15 cellular contexts compared by ENCODE assay signal in the genomic region with DNA sequence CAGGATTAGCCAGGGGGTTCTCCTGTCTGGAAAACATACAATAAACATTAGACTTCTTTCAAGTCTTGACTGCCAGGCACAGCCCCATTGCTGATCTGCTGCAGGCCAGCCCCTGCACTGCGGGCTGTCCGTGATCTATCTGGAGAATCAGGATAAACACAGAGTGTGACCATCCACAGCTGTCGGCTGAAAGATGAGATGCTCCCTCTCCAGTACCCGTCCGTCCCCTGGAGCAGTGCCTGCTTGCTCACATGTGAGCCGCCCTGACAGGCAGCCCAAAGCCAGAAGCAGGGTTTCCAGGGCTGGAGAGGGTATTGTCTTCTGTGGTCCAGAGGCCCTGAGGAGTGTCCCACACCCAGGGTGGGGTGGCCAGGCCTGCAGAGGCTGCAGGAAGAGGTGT. TPM values are rescaled to one million over a fixed set of nuclear protein-coding genes. Genes with fewer than 3 reads are reported as not detected.
A peak's percentile ranks its signal among the peaks of the same experiment; 100 is the strongest.
DNase-seq lines count a peak whose midpoint lies in the region; ATAC-seq, FAIRE-seq and TF ChIP-seq lines count a peak whose summit lies in the region.
"Had no signal": no experiment of that assay in that cellular context is flagged by ENCODE, and none has a peak within 500 bp of the region (broad histone marks: within the 10 kb centered on the region; RNA-seq: fewer than 3 reads in every experiment).

No MANE protein-coding gene starts in this region.

- DNase-seq in NCI-H2196 (lab: John Stamatoyannopoulos, UW; ENCODE audit: unreplicated experiment), result peak; percentile 29
- DNase-seq in NCI-H2196 treated with DMSO at 0.1 percent for 48 hours (lab: John Stamatoyannopoulos, UW; ENCODE audit: unreplicated experiment), result no peak
- peak; percentile 7 for DNase-seq in NCI-H69 (lab: John Stamatoyannopoulos, UW)
- no peak for DNase-seq in H1 (ENCODE audit: low read depth in 1 of 2, low spot score in 2 of 2)
- peak; percentile 79 to 93 for DNase-seq in psoas muscle
- no peak for DNase-seq in NCI-H1105 treated with DMSO at 0.1 percent for 48 hours (lab: John Stamatoyannopoulos, UW)
- DNase-seq in nucleus accumbens (lab: John Stamatoyannopoulos, UW), result no peak
- no peak for DNase-seq in GM12891 (ENCODE audit: insufficient read length, low spot score)
- DNase-seq: brain microvascular endothelial cell, Karpas-422 had no signal

- TF ChIP-seq EP300 in H1 (IDR thresholded peaks at IDR 0.05; ENCODE audit: borderline replicate concordance in 1 of 2, low read depth in 2 of 2, low read length in 2 of 2), result no peak

- H3K23ac ChIP-seq in H1 (ENCODE audit: insufficient read length), result no peak overlapping the region

- no peak overlapping the region for H2AFZ ChIP-seq in H1 (ENCODE audit: low read length)

- no peak overlapping the region for H2BK15ac ChIP-seq in H1 (ENCODE audit: low read length)

- CTCF ChIA-PET in H1 (lab: Charles Lee; ENCODE audit: partially characterized antibody), result no interaction called here

- H4K8ac ChIP-seq in H1 (ENCODE audit: extremely low read depth, insufficient read depth, low read length), result no peak overlapping the region

- H3K4me3 ChIP-seq in H1 (ENCODE audit: extremely low read depth in 1 of 4, insufficient read depth in 2 of 4, low read depth in 3 of 4, low read length in 4 of 4), result no peak overlapping the region
- H3K4me3 ChIP-seq in psoas muscle, result no peak overlapping the region
- H3K4me3 ChIP-seq: skin epidermis, tibial nerve had no signal

- no peak overlapping the region for H2BK12ac ChIP-seq in H1 (ENCODE audit: low read depth, low read length)

- H3K4me1 ChIP-seq in H1 (replicated peaks in 1 of 4; ENCODE audit: control insufficient read depth in 3 of 4, insufficient read depth in 4 of 4, low read length in 3 of 4), result peaks cover 5 to 11% (median 5%) of the 10 kb centered on the region in 4 experiments
- peaks cover 49% of the 10 kb centered on the region for H3K4me1 ChIP-seq in psoas muscle

- TF ChIP-seq POLR2A in H1 (IDR thresholded peaks at IDR 0.05; ENCODE audit: control extremely low read depth in 1 of 2, low read depth in 2 of 2, low read length in 2 of 2) (no peak), GM12891 (IDR thresholded peaks at IDR 0.05; ENCODE audit: low read depth, low read length) (no peak)

- H3K9ac ChIP-seq in H1 (replicated peaks in 1 of 4; ENCODE audit: extremely low read depth in 1 of 4, low read depth in 3 of 4, low read length in 3 of 4), result no peak overlapping the region

- H3K18ac ChIP-seq in H1 (ENCODE audit: extremely low read depth, low read length), result no peak overlapping the region

- intact Hi-C loops in psoas muscle (cut with DNase I), result no loop called here

- H4K91ac ChIP-seq in H1 (replicated peaks; ENCODE audit: insufficient read length, low read length), result peak overlapping the region; percentile 55

- no peak overlapping the region for H2BK20ac ChIP-seq in H1 (ENCODE audit: low read length)

- POLR2A ChIA-PET in H1 (lab: Charles Lee; ENCODE audit: partially characterized antibody), result no interaction called here

- H2AK5ac ChIP-seq in H1 (ENCODE audit: low read depth, low read length), result no peak overlapping the region

- H3K4ac ChIP-seq in H1 (replicated peaks; ENCODE audit: insufficient read length, low read depth, low read length), result no peak overlapping the region

- no peak overlapping the region for H2BK5ac ChIP-seq in H1 (ENCODE audit: low read depth, low read length)

- 82% methylated on average over 6 of the region's 6 CpGs; no CpG with 5 or more reads in 1 of the 2 experiments for WGBS in H1 (ENCODE audit: extremely low coverage in 1 of 2, insufficient coverage in 1 of 2, insufficient read length in 1 of 2, insufficient replicate concordance in 2 of 2, low coverage in 1 of 2, low lambda C conversion rate in 2 of 2, missing lambda C conversion rate in 1 of 2), 2 experiments
- 30 to 51% (median 39%) methylated on average over 6 of the region's 6 CpGs for WGBS in psoas muscle, 3 donors

- H3K23me2 ChIP-seq in H1 (ENCODE audit: low read depth, low read length), result no peaks in the 10 kb centered on the region

- no peaks in the 10 kb centered on the region for H3K79me1 ChIP-seq in H1 (ENCODE audit: low read depth, low read length)

- no peaks in the 10 kb centered on the region for H3K9me3 ChIP-seq in H1 (ENCODE audit: insufficient read depth in 2 of 2, low read depth in 1 of 2, low read length in 1 of 2)
- H3K9me3 ChIP-seq in psoas muscle, result no peaks in the 10 kb centered on the region
- H3K9me3 ChIP-seq: tibial nerve had no signal

- no peak overlapping the region for H3K56ac ChIP-seq in H1 (replicated peaks; ENCODE audit: insufficient read length, low read depth, low read length)

- H2BK120ac ChIP-seq in H1 (replicated peaks; ENCODE audit: low read depth, low read length), result no peak overlapping the region

- no peak for TF ChIP-seq CTCF in H1 (IDR thresholded peaks at IDR 0.05; ENCODE audit: control extremely low read depth in 1 of 3, insufficient read depth in 1 of 3, low read depth in 1 of 3, low read length in 3 of 3)
- TF ChIP-seq CTCF in psoas muscle (IDR thresholded peaks at IDR 0.05), result no peak

- H3K79me2 ChIP-seq in H1 (ENCODE audit: control insufficient read depth in 1 of 2, insufficient read depth in 2 of 2, low read length in 2 of 2), result no peaks in the 10 kb centered on the region

- peak; percentile 87 to 90 (median 88) for ATAC-seq in psoas muscle

- H3K27me3 ChIP-seq in H1 (replicated peaks in 1 of 4; ENCODE audit: control insufficient read depth in 3 of 4, extremely low read depth in 1 of 4, insufficient read depth in 3 of 4, low read length in 3 of 4), result no peaks in the 10 kb centered on the region
- H3K27me3 ChIP-seq in psoas muscle (ENCODE audit: insufficient read depth in 3 of 3, low read length in 2 of 3), result no peaks in the 10 kb centered on the region
- H3K27me3 ChIP-seq: brain microvascular endothelial cell, tibial nerve had no signal

- H4K5ac ChIP-seq in H1 (ENCODE audit: insufficient read length, low read depth, low read length), result no peak overlapping the region

- FAIRE-seq in H1 (lab: Jason Lieb, UNC), result no peak
- FAIRE-seq in GM12891 (lab: Jason Lieb, UNC), result no peak
- FAIRE-seq: A204.1, GM18507 had no signal

- no peaks in the 10 kb centered on the region for H3K36me3 ChIP-seq in H1 (ENCODE audit: control insufficient read depth in 2 of 4, insufficient read depth in 4 of 4, low read length in 3 of 4)
- no peaks in the 10 kb centered on the region for H3K36me3 ChIP-seq in psoas muscle (ENCODE audit: insufficient read depth in 1 of 2, low read depth in 1 of 2)
- H3K36me3 ChIP-seq: brain microvascular endothelial cell, tibial nerve had no signal

- H4K20me1 ChIP-seq in H1 (replicated peaks in 1 of 2; ENCODE audit: control insufficient read depth in 1 of 2, insufficient read depth in 2 of 2, low read length in 2 of 2), result no peaks in the 10 kb centered on the region

- H3K27ac ChIP-seq in H1 (ENCODE audit: low read depth, low read length) (no peak overlapping the region), psoas muscle (peak overlapping the region; percentile 85)
- H3K27ac ChIP-seq: brain microvascular endothelial cell, epithelial cell of prostate, tibial nerve had no signal

- no peak overlapping the region for H3K14ac ChIP-seq in H1 (ENCODE audit: insufficient read length)

- H3K4me2 ChIP-seq in H1 (ENCODE audit: insufficient read depth in 1 of 2, low read depth in 2 of 2, low read length in 2 of 2), result no peak overlapping the region

- no peak for TF ChIP-seq RAD21 in H1 (IDR thresholded peaks at IDR 0.05 in 1 of 2, conservative IDR thresholded peaks at IDR 0.05 in 1 of 2; ENCODE audit: low read depth in 2 of 2, low read length in 2 of 2)

TF ChIP-seq in H1, 55 proteins besides CTCF, POLR2A, EP300 and RAD21 (continues in another document):
- TF ChIP-seq, protein P1, sequence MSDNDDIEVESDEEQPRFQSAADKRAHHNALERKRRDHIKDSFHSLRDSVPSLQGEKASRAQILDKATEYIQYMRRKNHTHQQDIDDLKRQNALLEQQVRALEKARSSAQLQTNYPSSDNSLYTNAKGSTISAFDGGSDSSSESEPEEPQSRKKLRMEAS (IDR thresholded peaks at IDR 0.05), result no peak
- no peak for TF ChIP-seq SP4 (IDR thresholded peaks at IDR 0.05; ENCODE audit: low read length)
- TF ChIP-seq CREB1 (IDR thresholded peaks at IDR 0.05), result no peak
- TF ChIP-seq SIX5 (IDR thresholded peaks at IDR 0.05; ENCODE audit: low read depth, low read length), result no peak
- TF ChIP-seq BRCA1 (IDR thresholded peaks at IDR 0.05; ENCODE audit: low read depth, low read length), result no peak
- TF ChIP-seq ASH2L (IDR thresholded peaks at IDR 0.05; ENCODE audit: low read length), result no peak
- no peak for TF ChIP-seq SP1 (IDR thresholded peaks at IDR 0.05; ENCODE audit: low read depth, low read length)
- TF ChIP-seq TAF7 (optimal IDR thresholded peaks at IDR 0.05; ENCODE audit: borderline replicate concordance, low read depth, low read length), result no peak

TF ChIP-seq in GM12891, 5 proteins besides CTCF, POLR2A, EP300 and RAD21:
- TF ChIP-seq POU2F2 (IDR thresholded peaks at IDR 0.05; ENCODE audit: low read depth, low read length) (no peak), SPI1 (IDR thresholded peaks at IDR 0.05; ENCODE audit: low read depth, low read length) (no peak), TAF1 (IDR thresholded peaks at IDR 0.05; ENCODE audit: low read depth, low read length) (no peak), PAX5 (IDR thresholded peaks at IDR 0.05; ENCODE audit: insufficient read depth, low read length, severe bottlenecking) (no peak), POLR2AphosphoS5 (IDR thresholded peaks at IDR 0.05; ENCODE audit: low read depth, low read length) (no peak)
TF ChIP-seq in GM12891: peak in this region for 0.

RNA-seq across cellular contexts. Expression of a gene that starts 46.1 kb away (rescaled TPM):
- 4.5 and 5.5 TPM in 2 replicates for total RNA-seq in H1 (2021; fragmentation: NEBNext Ultra II Directional; extraction: Animal tissue kit (Norgen Biotek cat#: 25700))
- polyA plus RNA-seq in H1 (2011; rRNA removed), result 1.5 TPM in 2 replicates
- polyA plus RNA-seq in H1 (2011; cell fraction: cytosol; rRNA removed), result 1.5 TPM
- polyA plus RNA-seq in H1 (2011; cell fraction: nucleus; rRNA removed), result 2.2 TPM
- polyA plus RNA-seq in H1 (2012, experiment 1 of 2), result 2.6 to 2.8 TPM (median 2.6 TPM) in 4 replicates
- 1.9 TPM for polyA plus RNA-seq in H1 (2012, experiment 2 of 2)
- polyA plus RNA-seq in H1 (2013, experiment 1 of 2), result 0.89 TPM
- 0.90 TPM for polyA plus RNA-seq in H1 (2013, experiment 2 of 2)
- 2.7 and 3.0 TPM in 2 replicates for polyA minus RNA-seq in H1 (2011; rRNA and poly(A)+ RNA removed)
- polyA minus RNA-seq in H1 (2011; cell fraction: cytosol; rRNA and poly(A)+ RNA removed), result 2.6 TPM
- polyA minus RNA-seq in H1 (2011; cell fraction: nucleus; rRNA and poly(A)+ RNA removed), result 4.0 TPM
- 100 to 1,000 TPM in 3 of 4 donors, 10 to 100 TPM in 1; 52.2 to 278 (median 192) TPM for total RNA-seq in psoas muscle
- 10 to 100 TPM; 20.1 to 74.7 (median 72.1) TPM for polyA plus RNA-seq in psoas muscle
- polyA plus RNA-seq in GM12891 (2012; ENCODE audit: low read depth, missing spikeins), result 1.1 TPM

Comparison
In these comparisons a context has a peak if more than half of its experiments do, and no peak if none do; other contexts are left out.
1. DNase-seq: peak in NCI-H2196 (single experiment), NCI-H69 (single experiment) and psoas muscle (2 of 2); none in NCI-H2196 treated with DMSO at 0.1 percent for 48 hours (single experiment), H1 (0 of 2), NCI-H1105 treated with DMSO at 0.1 percent for 48 hours (single experiment), nucleus accumbens (0 of 56) and GM12891 (single experiment).